In genomic region chr1:198669771-198670170, GRCh38 we compare ENCODE assay signal across 13 cellular contexts. TPM values are rescaled to one million over a fixed set of nuclear protein-coding genes. Genes with fewer than 3 reads are reported as not detected.
A peak's percentile ranks its signal among the peaks of the same experiment; 100 is the strongest.
DNase-seq lines count a peak whose midpoint lies in the region; ATAC-seq and TF ChIP-seq lines count a peak whose summit lies in the region.
"Had no signal": no experiment of that assay in that cellular context is flagged by ENCODE, and none has a peak within 500 bp of the region (broad histone marks: within the 10 kb centered on the region; RNA-seq: fewer than 3 reads in every experiment).

No MANE protein-coding gene starts in this region.

- peaks cover 71% of the 10 kb centered on the region for H3K4me1 Mint-ChIP-seq in T-helper 1 cell treated with Interleukin-12 subunit alpha and Interleukin-12 subunit beta and Interleukin-4 antibody, amounts not matched to agents 30 μg/mL and 1 μg/mL, for 36 hours (ENCODE audit: low read depth)
- H3K4me1 Mint-ChIP-seq in IgD-negative memory B cell (peaks cover 41 to 79% (median 62%) of the 10 kb centered on the region in 3 donors), natural killer cell (peaks cover 80 to 81% of the 10 kb centered on the region in 2 donors)
- H3K4me1 Mint-ChIP-seq in activated T-helper 2 cell treated with anti-CD3 and anti-CD28 coated beads, Interferon-gamma antibody, Interleukin-2, Interleukin-4, amounts not matched to agents 10 μg/mL and 5 μg/mL and 100 μg/mL, durations not matched to agents 14 hours and 24 hours and 36 hours (ENCODE audit: low read depth): peaks cover 79% of the 10 kb centered on the region

- TF ChIP-seq CTCF in natural killer cell (IDR thresholded peaks at IDR 0.05): no peak

- intact Hi-C loops in activated T-helper 2 cell treated with anti-CD3 and anti-CD28 coated beads, Interferon-gamma antibody, Interleukin-2, Interleukin-4, amounts not matched to agents 10 μg/mL and 5 μg/mL and 100 μg/mL, durations not matched to agents 14 hours and 24 hours and 36 hours (cut with micrococcal nuclease): loop anchor here (1.0 to 5.0 kb wide), 4 partner anchors 12 to 263 kb away; no protein-coding TSS in a partner anchor
- intact Hi-C loops in natural killer cell (cut with micrococcal nuclease): loop anchor here (1.0 to 10.0 kb wide), 4 partner anchors 9 to 265 kb away; no protein-coding TSS in a partner anchor

- H3K27me3 Mint-ChIP-seq in T-helper 1 cell treated with Interleukin-12 subunit alpha and Interleukin-12 subunit beta and Interleukin-4 antibody, amounts not matched to agents 30 μg/mL and 1 μg/mL, for 36 hours (ENCODE audit: low read depth): no peaks in the 10 kb centered on the region
- H3K27me3 Mint-ChIP-seq in IgD-negative memory B cell (no peaks in the 10 kb centered on the region), natural killer cell (ENCODE audit: low read depth in 2 of 2) (no peaks in the 10 kb centered on the region)
- no peaks in the 10 kb centered on the region for H3K27me3 Mint-ChIP-seq in activated T-helper 2 cell treated with anti-CD3 and anti-CD28 coated beads, Interferon-gamma antibody, Interleukin-2, Interleukin-4, amounts not matched to agents 10 μg/mL and 5 μg/mL and 100 μg/mL, durations not matched to agents 14 hours and 24 hours and 36 hours (ENCODE audit: low read depth)

- peak overlapping the region; percentile 86 for H3K27ac Mint-ChIP-seq in T-helper 1 cell treated with Interleukin-12 subunit alpha and Interleukin-12 subunit beta and Interleukin-4 antibody, amounts not matched to agents 30 μg/mL and 1 μg/mL, for 36 hours
- H3K27ac Mint-ChIP-seq in IgD-negative memory B cell (peak overlapping the region; percentile 55 to 85 (median 68)), natural killer cell (peak overlapping the region; percentile 88 to 90)
- H3K27ac Mint-ChIP-seq in activated T-helper 2 cell treated with anti-CD3 and anti-CD28 coated beads, Interferon-gamma antibody, Interleukin-2, Interleukin-4, amounts not matched to agents 10 μg/mL and 5 μg/mL and 100 μg/mL, durations not matched to agents 14 hours and 24 hours and 36 hours: peak overlapping the region; percentile 83

- no peak for DNase-seq in T-helper 1 cell
- DNase-seq in activated T-helper 2 cell treated with anti-CD3 and anti-CD28 coated beads, Interferon-gamma antibody, Interleukin-2, Interleukin-4, amounts not matched to agents 10 μg/mL and 5 μg/mL and 100 μg/mL, durations not matched to agents 14 hours and 24 hours and 36 hours (ENCODE audit: low spot score): no peak
- no peak for DNase-seq in natural killer cell
- DNase-seq: 8988T, COR-L47, NCI-H1417, NCI-H446 treated with DMSO at 0.1 percent for 48 hours, Peyer's patch had no signal

- ATAC-seq in natural killer cell (no peak), GM18868 (IDR thresholded peaks at IDR 0.05; ENCODE audit: unreplicated experiment) (no peak), GM18870 (IDR thresholded peaks at IDR 0.05; ENCODE audit: unreplicated experiment) (no peak), GM19452 (IDR thresholded peaks at IDR 0.05; ENCODE audit: unreplicated experiment) (no peak)

- peak overlapping the region; percentile 43 for H3K4me3 Mint-ChIP-seq in T-helper 1 cell treated with Interleukin-12 subunit alpha and Interleukin-12 subunit beta and Interleukin-4 antibody, amounts not matched to agents 30 μg/mL and 1 μg/mL, for 36 hours
- peak overlapping the region in 3 of 4 donors; percentile 14 to 85 (median 15) for H3K4me3 Mint-ChIP-seq in IgD-negative memory B cell
- peak overlapping the region; percentile 42 for H3K4me3 Mint-ChIP-seq in activated T-helper 2 cell treated with anti-CD3 and anti-CD28 coated beads, Interferon-gamma antibody, Interleukin-2, Interleukin-4, amounts not matched to agents 10 μg/mL and 5 μg/mL and 100 μg/mL, durations not matched to agents 14 hours and 24 hours and 36 hours (ENCODE audit: low read depth)
- peak overlapping the region; percentile 70 for H3K4me3 Mint-ChIP-seq in natural killer cell

- H3K9me3 Mint-ChIP-seq in T-helper 1 cell treated with Interleukin-12 subunit alpha and Interleukin-12 subunit beta and Interleukin-4 antibody, amounts not matched to agents 30 μg/mL and 1 μg/mL, for 36 hours: no peaks in the 10 kb centered on the region
- no peaks in the 10 kb centered on the region for H3K9me3 Mint-ChIP-seq in IgD-negative memory B cell
- H3K9me3 Mint-ChIP-seq in activated T-helper 2 cell treated with anti-CD3 and anti-CD28 coated beads, Interferon-gamma antibody, Interleukin-2, Interleukin-4, amounts not matched to agents 10 μg/mL and 5 μg/mL and 100 μg/mL, durations not matched to agents 14 hours and 24 hours and 36 hours: no peaks in the 10 kb centered on the region
- peaks cover 3 to 6% of the 10 kb centered on the region in 2 donors for H3K9me3 Mint-ChIP-seq in natural killer cell

- peaks cover 49% of the 10 kb centered on the region for H3K36me3 Mint-ChIP-seq in T-helper 1 cell treated with Interleukin-12 subunit alpha and Interleukin-12 subunit beta and Interleukin-4 antibody, amounts not matched to agents 30 μg/mL and 1 μg/mL, for 36 hours (ENCODE audit: low read depth)
- H3K36me3 Mint-ChIP-seq in IgD-negative memory B cell: peaks cover 6% of the 10 kb centered on the region
- peaks cover 80% of the 10 kb centered on the region for H3K36me3 Mint-ChIP-seq in activated T-helper 2 cell treated with anti-CD3 and anti-CD28 coated beads, Interferon-gamma antibody, Interleukin-2, Interleukin-4, amounts not matched to agents 10 μg/mL and 5 μg/mL and 100 μg/mL, durations not matched to agents 14 hours and 24 hours and 36 hours (ENCODE audit: low read depth)
- H3K36me3 Mint-ChIP-seq in natural killer cell: peaks cover 36% of the 10 kb centered on the region

RNA-seq across cellular contexts. Expression of gene PTPRC, which starts 30.9 kb away (rescaled TPM):
- polyA plus RNA-seq in IgD-negative memory B cell: 744 TPM
- total RNA-seq in activated T-helper 2 cell treated with anti-CD3 and anti-CD28 coated beads, Interferon-gamma antibody, Interleukin-2, Interleukin-4, amounts not matched to agents 10 μg/mL and 5 μg/mL and 100 μg/mL, durations not matched to agents 14 hours and 24 hours and 36 hours: 321 and 333 TPM in 2 replicates
- 1,000 to 10,000 TPM; 1,142 to 1,334 (median 1,200) TPM for total RNA-seq in natural killer cell

Comparison
In these comparisons a context has a peak if more than half of its experiments do, and no peak if none do; other contexts are left out.
1. H3K4me3 Mint-ChIP-seq: peak in every context shown above with its lines; median percentile 70 in natural killer cell; 43 in T-helper 1 cell treated with Interleukin-12 subunit alpha and Interleukin-12 subunit beta and Interleukin-4 antibody, amounts not matched to agents 30 μg/mL and 1 μg/mL, for 36 hours; 42 in activated T-helper 2 cell treated with anti-CD3 and anti-CD28 coated beads, Interferon-gamma antibody, Interleukin-2, Interleukin-4, amounts not matched to agents 10 μg/mL and 5 μg/mL and 100 μg/mL, durations not matched to agents 14 hours and 24 hours and 36 hours; 15 in IgD-negative memory B cell.